Comparison of ENCODE assay signal across 22 cellular contexts in genomic region chr22:43466710-43467109, GRCh38. TPM values are rescaled to one million over a fixed set of nuclear protein-coding genes. Genes with fewer than 3 reads are reported as not detected.
DNase-seq lines count a peak whose midpoint lies in the region; ATAC-seq and TF ChIP-seq lines count a peak whose summit lies in the region.
"Had no signal": no experiment of that assay in that cellular context is flagged by ENCODE, and none has a peak within 500 bp of the region (broad histone marks: within the 10 kb centered on the region; RNA-seq: fewer than 3 reads in every experiment).

No MANE protein-coding gene starts in this region.

- no peak overlapping the region for H3K4me3 Mint-ChIP-seq in activated CD4-positive, alpha-beta memory T cell treated with anti-CD3 and anti-CD28 coated beads for 36 hours
- no peak overlapping the region for H3K4me3 Mint-ChIP-seq in activated CD4-positive, alpha-beta memory T cell treated with anti-CD3 and anti-CD28 coated beads, Interleukin-2, amount 10 ng/mL, durations not matched to agents 7 days and 5 days
- no peak overlapping the region for H3K4me3 Mint-ChIP-seq in brain
- H3K4me3 Mint-ChIP-seq: B cell; CD4-positive, alpha-beta T cell; CD8-positive, alpha-beta T cell had no signal

- TF ChIP-seq EP300 in neural cell (conservative IDR thresholded peaks at IDR 0.05; ENCODE audit: poor library complexity, severe bottlenecking): no peak

- no peaks in the 10 kb centered on the region for H4K20me1 ChIP-seq in neural cell (ENCODE audit: insufficient read depth)
- H4K20me1 ChIP-seq: BLaER1 treated with 17β-estradiol and CSF1 and Interleukin-3, amounts not matched to agents 10 nM and 100 nM had no signal

- POLR2A ChIA-PET in activated CD4-positive, alpha-beta memory T cell treated with anti-CD3 and anti-CD28 coated beads for 36 hours (lab: Charles Lee): no interaction called here
- POLR2A ChIA-PET in activated CD4-positive, alpha-beta memory T cell treated with anti-CD3 and anti-CD28 coated beads, Interleukin-2, amount 10 ng/mL, durations not matched to agents 7 days and 5 days (lab: Charles Lee): no interaction called here

- H3K4me1 ChIP-seq in spleen (no peaks in the 10 kb centered on the region), thyroid gland (no peaks in the 10 kb centered on the region)
- H3K4me1 ChIP-seq: A549; BLaER1 treated with 17β-estradiol and CSF1 and Interleukin-3, amounts not matched to agents 10 nM and 100 nM; Caco-2 had no signal

- no peak for TF ChIP-seq RAD21 in neural cell (conservative IDR thresholded peaks at IDR 0.05)

- CTCF ChIA-PET in activated CD4-positive, alpha-beta memory T cell treated with anti-CD3 and anti-CD28 coated beads for 36 hours (lab: Charles Lee): no interaction called here
- CTCF ChIA-PET in activated CD4-positive, alpha-beta memory T cell treated with anti-CD3 and anti-CD28 coated beads, Interleukin-2, amount 10 ng/mL, durations not matched to agents 7 days and 5 days (lab: Charles Lee): no interaction called here

- 71 to 90% (median 77%) methylated on average over 7 of the region's 7 CpGs for WGBS in spleen, 5 donors
- 58 to 68% methylated on average over 6 to 7 of the region's 7 CpGs for WGBS in thyroid gland, 2 donors

- no peaks in the 10 kb centered on the region for H3K36me3 Mint-ChIP-seq in activated CD4-positive, alpha-beta memory T cell treated with anti-CD3 and anti-CD28 coated beads for 36 hours
- no peaks in the 10 kb centered on the region for H3K36me3 Mint-ChIP-seq in activated CD4-positive, alpha-beta memory T cell treated with anti-CD3 and anti-CD28 coated beads, Interleukin-2, amount 10 ng/mL, durations not matched to agents 7 days and 5 days (ENCODE audit: low read depth)
- peaks cover 15% of the 10 kb centered on the region for H3K36me3 Mint-ChIP-seq in brain
- H3K36me3 Mint-ChIP-seq: CD8-positive, alpha-beta T cell had no signal

- H3K36me3 ChIP-seq in neural cell (ENCODE audit: insufficient read depth, low read length) (no peaks in the 10 kb centered on the region), spleen (no peaks in the 10 kb centered on the region), thyroid gland (no peaks in the 10 kb centered on the region)
- H3K36me3 ChIP-seq: BLaER1 treated with 17β-estradiol and CSF1 and Interleukin-3, amounts not matched to agents 10 nM and 100 nM had no signal

- intact Hi-C loops in activated CD4-positive, alpha-beta memory T cell treated with anti-CD3 and anti-CD28 coated beads for 36 hours (cut with micrococcal nuclease): no loop called here
- intact Hi-C loops in spleen (cut with DNase I; ENCODE audit: low total_unique reads) (no loop called here), thyroid gland (cut with DNase I) (no loop called here)

- no peak for TF ChIP-seq CTCF in brain (conservative IDR thresholded peaks at IDR 0.05)
- TF ChIP-seq CTCF in neural cell (IDR thresholded peaks at IDR 0.05; ENCODE audit: poor library complexity, severe bottlenecking): no peak
- no peak for TF ChIP-seq CTCF in spleen (IDR thresholded peaks at IDR 0.05 in 8 of 11, conservative IDR thresholded peaks at IDR 0.05 in 3 of 11)
- no peak for TF ChIP-seq CTCF in thyroid gland (IDR thresholded peaks at IDR 0.05)

- peak; percentile 1 for DNase-seq in activated CD4-positive, alpha-beta memory T cell treated with anti-CD3 and anti-CD28 coated beads for 36 hours
- no peak for DNase-seq in activated CD4-positive, alpha-beta memory T cell treated with anti-CD3 and anti-CD28 coated beads, Interleukin-2, amount 10 ng/mL, durations not matched to agents 7 days and 5 days
- DNase-seq in spleen (peak; percentile 8), thyroid gland (no peak)
- no peak for DNase-seq in activated CD8-positive, alpha-beta memory T cell treated with anti-CD3 and anti-CD28 coated beads, Interleukin-2, amount 50 U/mL, for 4 hours
- DNase-seq: AML-193; Caco-2; Calu3; CD4-positive, alpha-beta T cell; CD8-positive, alpha-beta T cell; DMS79 treated with DMSO at 0.1 percent for 48 hours; GF-D8 had no signal

- H3K4me3 ChIP-seq in neural cell (ENCODE audit: low read length) (peak overlapping the region; percentile 48), spleen (no peak overlapping the region), thyroid gland (replicated peaks in 1 of 3) (no peak overlapping the region)
- H3K4me3 ChIP-seq: A549; BLaER1 treated with 17β-estradiol and CSF1 and Interleukin-3, amounts not matched to agents 10 nM and 100 nM had no signal

- no peaks in the 10 kb centered on the region for H3K4me1 Mint-ChIP-seq in activated CD4-positive, alpha-beta memory T cell treated with anti-CD3 and anti-CD28 coated beads for 36 hours (ENCODE audit: low read depth)
- H3K4me1 Mint-ChIP-seq in activated CD4-positive, alpha-beta memory T cell treated with anti-CD3 and anti-CD28 coated beads, Interleukin-2, amount 10 ng/mL, durations not matched to agents 7 days and 5 days: no peaks in the 10 kb centered on the region
- peaks cover 19% of the 10 kb centered on the region for H3K4me1 Mint-ChIP-seq in brain
- H3K4me1 Mint-ChIP-seq: B cell had no signal

- H3K9ac ChIP-seq in neural cell (ENCODE audit: low read length): peak overlapping the region; percentile 30
- H3K9ac ChIP-seq: BLaER1 treated with 17β-estradiol and CSF1 and Interleukin-3, amounts not matched to agents 10 nM and 100 nM had no signal

- H3K27ac Mint-ChIP-seq in activated CD4-positive, alpha-beta memory T cell treated with anti-CD3 and anti-CD28 coated beads for 36 hours: no peak overlapping the region
- no peak overlapping the region for H3K27ac Mint-ChIP-seq in activated CD4-positive, alpha-beta memory T cell treated with anti-CD3 and anti-CD28 coated beads, Interleukin-2, amount 10 ng/mL, durations not matched to agents 7 days and 5 days
- H3K27ac Mint-ChIP-seq in brain: peak overlapping the region in 3 of 5 experiments; percentile 12 to 51 (median 46)
- H3K27ac Mint-ChIP-seq: B cell; CD4-positive, alpha-beta T cell; CD8-positive, alpha-beta T cell had no signal

- no peak overlapping the region for H2AFZ ChIP-seq in neural cell (ENCODE audit: low read depth, low read length)

- no peaks in the 10 kb centered on the region for H3K9me3 ChIP-seq in neural cell (ENCODE audit: low read length)
- peaks cover 0 to 20% (median 16%) of the 10 kb centered on the region in 8 donors for H3K9me3 ChIP-seq in spleen
- no peaks in the 10 kb centered on the region for H3K9me3 ChIP-seq in thyroid gland
- H3K9me3 ChIP-seq: A549, Caco-2 had no signal

- H3K4me2 ChIP-seq in neural cell (ENCODE audit: low read length): no peak overlapping the region
- H3K4me2 ChIP-seq: A549; BLaER1 treated with 17β-estradiol and CSF1 and Interleukin-3, amounts not matched to agents 10 nM and 100 nM had no signal

- H3K27ac ChIP-seq in neural cell (ENCODE audit: low read length) (peak overlapping the region; percentile 63), spleen (no peak overlapping the region), thyroid gland (no peak overlapping the region)
- H3K27ac ChIP-seq: 22Rv1; A549; BLaER1 treated with 17β-estradiol and CSF1 and Interleukin-3, amounts not matched to agents 10 nM and 100 nM; C4-2B had no signal

- ATAC-seq in GM19351 (IDR thresholded peaks at IDR 0.05; ENCODE audit: unreplicated experiment): no peak
- ATAC-seq: CD8-positive, alpha-beta T cell had no signal

- TF ChIP-seq POLR2A in spleen (IDR thresholded peaks at IDR 0.05): no peak
- TF ChIP-seq POLR2A in thyroid gland (IDR thresholded peaks at IDR 0.05): no peak

- no peaks in the 10 kb centered on the region for H3K79me2 ChIP-seq in neural cell (replicated peaks; ENCODE audit: insufficient read depth, low read length)

- H3K9me2 ChIP-seq in neural cell (ENCODE audit: insufficient read depth, low read length): no peaks in the 10 kb centered on the region

- peaks cover 40% of the 10 kb centered on the region for H3K27me3 Mint-ChIP-seq in activated CD4-positive, alpha-beta memory T cell treated with anti-CD3 and anti-CD28 coated beads for 36 hours
- no peaks in the 10 kb centered on the region for H3K27me3 Mint-ChIP-seq in activated CD4-positive, alpha-beta memory T cell treated with anti-CD3 and anti-CD28 coated beads, Interleukin-2, amount 10 ng/mL, durations not matched to agents 7 days and 5 days
- H3K27me3 Mint-ChIP-seq in brain: peaks cover 9% of the 10 kb centered on the region

- H3K9me3 Mint-ChIP-seq in activated CD4-positive, alpha-beta memory T cell treated with anti-CD3 and anti-CD28 coated beads for 36 hours: peaks cover 11% of the 10 kb centered on the region
- no peaks in the 10 kb centered on the region for H3K9me3 Mint-ChIP-seq in activated CD4-positive, alpha-beta memory T cell treated with anti-CD3 and anti-CD28 coated beads, Interleukin-2, amount 10 ng/mL, durations not matched to agents 7 days and 5 days
- peaks cover 15 to 22% (median 18%) of the 10 kb centered on the region in 5 experiments for H3K9me3 Mint-ChIP-seq in brain

- H3F3A ChIP-seq in neural cell (ENCODE audit: insufficient read depth, low read length, poor library complexity, severe bottlenecking): no peaks in the 10 kb centered on the region

- H3K27me3 ChIP-seq in neural cell (ENCODE audit: insufficient read depth, low read depth, low read length) (no peaks in the 10 kb centered on the region), spleen (replicated peaks in 1 of 7) (peaks cover 0 to 77% (median 8%) of the 10 kb centered on the region in 7 donors), thyroid gland (no peaks in the 10 kb centered on the region)
- H3K27me3 ChIP-seq: BLaER1 treated with 17β-estradiol and CSF1 and Interleukin-3, amounts not matched to agents 10 nM and 100 nM had no signal

TF ChIP-seq in neural cell, 6 proteins besides CTCF, POLR2A, EP300 and RAD21:
- TF ChIP-seq MXI1 (conservative IDR thresholded peaks at IDR 0.05; ENCODE audit: poor library complexity, severe bottlenecking): no peak

RNA-seq across cellular contexts. Expression of gene MPPED1, which starts 54.9 kb away (rescaled TPM):
- total RNA-seq in activated CD4-positive, alpha-beta memory T cell treated with anti-CD3 and anti-CD28 coated beads for 36 hours: not detected
- total RNA-seq in activated CD4-positive, alpha-beta memory T cell treated with anti-CD3 and anti-CD28 coated beads, Interleukin-2, amount 10 ng/mL, durations not matched to agents 7 days and 5 days: not detected
- 12.8 TPM for polyA plus RNA-seq in brain (ENCODE audit: insufficient read depth, low read depth, low replicate concordance)
- 24.1 and 33.4 TPM in 2 replicates for polyA plus RNA-seq in neural cell
- 24.0 and 26.1 TPM in 2 replicates for polyA minus RNA-seq in neural cell
- under 1 TPM in 1 of 7 donors, not detected in 6; 0.13 TPM for total RNA-seq in spleen
- polyA plus RNA-seq in spleen: under 1 TPM; 0.02 to 0.04 (median 0.03) TPM
- total RNA-seq in thyroid gland: not detected
- total RNA-seq: A172; B cell; Caco-2; Calu3; CD4-positive, alpha-beta T cell; CD8-positive, alpha-beta T cell had no signal
- polyA plus RNA-seq: A549, BJ had no signal

Comparison
In these comparisons a context has a peak if more than half of its experiments do, and no peak if none do; other contexts are left out.
1. DNase-seq: peak in activated CD4-positive, alpha-beta memory T cell treated with anti-CD3 and anti-CD28 coated beads for 36 hours (single experiment) and spleen (single experiment); none in activated CD4-positive, alpha-beta memory T cell treated with anti-CD3 and anti-CD28 coated beads, Interleukin-2, amount 10 ng/mL, durations not matched to agents 7 days and 5 days (single experiment), thyroid gland (0 of 2) and activated CD8-positive, alpha-beta memory T cell treated with anti-CD3 and anti-CD28 coated beads, Interleukin-2, amount 50 U/mL, for 4 hours (single experiment).
2. H3K27ac Mint-ChIP-seq: peak in brain (3 of 5); none in activated CD4-positive, alpha-beta memory T cell treated with anti-CD3 and anti-CD28 coated beads for 36 hours (single experiment) and activated CD4-positive, alpha-beta memory T cell treated with anti-CD3 and anti-CD28 coated beads, Interleukin-2, amount 10 ng/mL, durations not matched to agents 7 days and 5 days (single experiment).